Comparison of ENCODE assay signal across 10 cellular contexts in genomic region chr2:53104263-53104662, GRCh38.
DNase-seq lines count a peak whose midpoint lies in the region; ATAC-seq, FAIRE-seq and TF ChIP-seq lines count a peak whose summit lies in the region.
"Had no signal": no experiment of that assay in that cellular context is flagged by ENCODE, and none has a peak within 500 bp of the region (broad histone marks: within the 10 kb centered on the region; RNA-seq: fewer than 3 reads in every experiment).

No MANE protein-coding gene starts in this region.

- H4K20me1 ChIP-seq in endothelial cell of umbilical vein (replicated peaks; ENCODE audit: control insufficient read depth, extremely low read depth, insufficient read depth, low read length) = no peaks in the 10 kb centered on the region

- H3K36me3 ChIP-seq in endothelial cell of umbilical vein (ENCODE audit: control insufficient read depth in 2 of 2, extremely low read depth in 1 of 2, insufficient read depth in 2 of 2, low read length in 2 of 2) = no peaks in the 10 kb centered on the region
- H3K36me3 ChIP-seq: prostate gland had no signal

- H3K27me3 ChIP-seq in endothelial cell of umbilical vein (ENCODE audit: control insufficient read depth in 2 of 2, insufficient read depth in 2 of 2, low read length in 2 of 2) = no peaks in the 10 kb centered on the region

- dilution Hi-C loops in endothelial cell of umbilical vein (cut with MboI; ENCODE audit: extremely low pct_ligation_motif_present, low sequenced_read_pairs) = no loop called here

- H2AFZ ChIP-seq in endothelial cell of umbilical vein (ENCODE audit: low read depth, low read length) = no peak overlapping the region

- no TSS peak for BruUV-seq in endothelial cell of umbilical vein (replicated peaks; lab: Mats Ljungman, UMichigan)

- FAIRE-seq in endothelial cell of umbilical vein (lab: Jason Lieb, UNC) = peak; percentile 35

- peak; percentile 18 for DNase-seq in EH (ENCODE audit: low read depth)
- DNase-seq in NCI-H69 (lab: John Stamatoyannopoulos, UW) = peak; percentile 100
- DNase-seq in endothelial cell of umbilical vein (ENCODE audit: low read depth, low spot score) = peak; percentile 54
- DNase-seq in mucosa of gallbladder (ENCODE audit: low spot score) = peak; percentile 16
- no peak for DNase-seq in T-helper 1 cell
- DNase-seq in activated CD4-positive, CD25-positive, alpha-beta regulatory T cell treated with anti-CD3 and anti-CD28 coated beads, Interleukin-2, amount 50 U/mL, for 72 hours = no peak
- DNase-seq in stimulated activated naive CD4-positive, alpha-beta T cell (lab: John Stamatoyannopoulos, UW) = no peak
- DNase-seq: COR-L47 had no signal

- CTCF ChIA-PET in endothelial cell of umbilical vein (lab: Charles Lee) = no interaction called here

- TF ChIP-seq POLR2A in endothelial cell of umbilical vein (IDR thresholded peaks at IDR 0.05; ENCODE audit: low read depth, low read length) = no peak

- POLR2A ChIA-PET in endothelial cell of umbilical vein (lab: Charles Lee) = no interaction called here

- H3K9me1 ChIP-seq in endothelial cell of umbilical vein (replicated peaks; ENCODE audit: control insufficient read depth, extremely low read depth, insufficient read depth, low read length) = no peaks in the 10 kb centered on the region

- no peaks in the 10 kb centered on the region for H3K9me3 ChIP-seq in endothelial cell of umbilical vein (replicated peaks; ENCODE audit: control insufficient read depth, insufficient read depth, low read length)
- H3K9me3 ChIP-seq: prostate gland had no signal

- no peaks in the 10 kb centered on the region for H3K4me1 ChIP-seq in endothelial cell of umbilical vein (ENCODE audit: control insufficient read depth, extremely low read depth, insufficient read depth, low read length)
- H3K4me1 ChIP-seq: prostate gland had no signal

- H3K79me2 ChIP-seq in endothelial cell of umbilical vein (ENCODE audit: control insufficient read depth, insufficient read depth, low read length) = no peaks in the 10 kb centered on the region

- no peak overlapping the region for H3K4me2 ChIP-seq in endothelial cell of umbilical vein (ENCODE audit: insufficient read depth, low read length)

- no peak overlapping the region for H3K27ac ChIP-seq in endothelial cell of umbilical vein (ENCODE audit: insufficient read depth, low read depth, low read length)
- H3K27ac ChIP-seq: prostate gland had no signal

- H3K4me3 ChIP-seq in endothelial cell of umbilical vein (replicated peaks in 1 of 3; ENCODE audit: insufficient read depth in 1 of 3, low read depth in 1 of 3, low read length in 3 of 3) = no peak overlapping the region
- H3K4me3 ChIP-seq: prostate gland had no signal

- no peak overlapping the region for H3K9ac ChIP-seq in endothelial cell of umbilical vein (replicated peaks; ENCODE audit: extremely low read depth, insufficient read depth, low read length)

- no peak for ATAC-seq in HG03139 (IDR thresholded peaks at IDR 0.05; ENCODE audit: unreplicated experiment)

- no peak for TF ChIP-seq CTCF in endothelial cell of umbilical vein (IDR thresholded peaks at IDR 0.05; ENCODE audit: extremely low read depth in 1 of 2, insufficient read depth in 1 of 2, low read depth in 1 of 2, low read length in 2 of 2)

- intact Hi-C loops in endothelial cell of umbilical vein (cut with micrococcal nuclease) = no loop called here

TF ChIP-seq in endothelial cell of umbilical vein, 7 proteins besides CTCF, POLR2A, EP300 and RAD21:
- TF ChIP-seq GATA2 (IDR thresholded peaks at IDR 0.05; ENCODE audit: insufficient read depth, insufficient read length, low read depth, low read length) (no peak), MAX (IDR thresholded peaks at IDR 0.05; ENCODE audit: insufficient read depth, insufficient read length) (no peak), FOS (IDR thresholded peaks at IDR 0.05; ENCODE audit: borderline replicate concordance, insufficient read depth, low read length) (no peak)
TF ChIP-seq in endothelial cell of umbilical vein: peak in this region for 0.

Comparison
In these comparisons a context has a peak if more than half of its experiments do, and no peak if none do; other contexts are left out.
1. DNase-seq: peak in EH (single experiment), NCI-H69 (single experiment), endothelial cell of umbilical vein (single experiment) and mucosa of gallbladder (single experiment); none in T-helper 1 cell (0 of 5), activated CD4-positive, CD25-positive, alpha-beta regulatory T cell treated with anti-CD3 and anti-CD28 coated beads, Interleukin-2, amount 50 U/mL, for 72 hours (single experiment) and stimulated activated naive CD4-positive, alpha-beta T cell (0 of 6).